19 cellular contexts compared by ENCODE assay signal in the genomic region with DNA sequence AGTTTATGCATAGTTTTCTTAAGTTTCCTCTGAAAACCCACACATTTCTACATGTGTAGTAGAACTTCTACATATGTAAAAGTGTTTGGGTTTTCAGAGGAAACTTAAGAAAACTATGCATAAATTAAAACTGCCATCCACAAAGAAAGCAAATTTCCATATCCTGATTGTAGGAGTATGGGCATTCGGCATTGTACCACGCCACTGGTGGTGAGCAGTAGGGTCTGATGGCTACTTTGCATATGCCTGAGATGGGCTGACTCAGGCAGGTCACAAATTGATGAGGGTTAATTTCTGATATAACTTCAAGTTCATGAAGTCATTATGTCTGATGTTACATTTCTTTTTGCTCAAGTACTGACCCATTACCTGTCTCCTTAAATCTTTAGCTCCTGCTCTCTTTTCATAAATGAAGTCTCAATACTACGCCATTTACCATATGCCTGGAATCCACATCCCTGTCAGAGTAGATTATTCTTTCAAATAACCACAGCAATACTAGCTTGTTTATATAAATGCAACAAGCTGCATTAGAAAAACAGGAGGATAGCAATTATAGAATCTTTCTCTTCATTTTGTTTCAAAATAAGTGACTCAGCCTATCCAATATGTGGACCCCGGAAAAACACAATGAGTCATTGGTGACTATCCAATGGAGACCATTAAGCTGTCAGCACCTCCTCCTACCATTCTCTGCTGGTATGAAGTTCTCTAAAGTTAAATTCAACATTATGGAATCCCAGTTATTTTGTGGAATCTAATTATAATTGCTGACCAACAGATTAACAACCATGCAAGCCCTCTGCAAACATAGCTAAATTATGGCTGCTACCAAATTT.
DNase-seq lines count a peak whose midpoint lies in the region; ATAC-seq and TF ChIP-seq lines count a peak whose summit lies in the region.
"Had no signal": no experiment of that assay in that cellular context is flagged by ENCODE, and none has a peak within 500 bp of the region (broad histone marks: within the 10 kb centered on the region; RNA-seq: fewer than 3 reads in every experiment).

No MANE protein-coding gene starts in this region.

- H3K9me3 ChIP-seq in GM23248 (ENCODE audit: low read depth) (no peaks in the 10 kb centered on the region), SK-N-SH (no peaks in the 10 kb centered on the region)
- H3K9me3 ChIP-seq: SJCRH30, spleen had no signal

- peak overlapping the region; percentile 38 for H3K27ac ChIP-seq in GM23248
- peak overlapping the region in 1 of 2 experiments; percentile 66; a peak in 3 of 4 replicates for H3K27ac ChIP-seq in SK-N-SH (ENCODE audit: low read depth in 2 of 2, low read length in 1 of 2)
- H3K27ac ChIP-seq: SJCRH30, spleen had no signal

- H3K79me2 ChIP-seq in GM23248 (ENCODE audit: insufficient read depth) (no peaks in the 10 kb centered on the region), SK-N-SH (ENCODE audit: insufficient read depth) (no peaks in the 10 kb centered on the region)

- in situ Hi-C loops in GM23248 (cut with MboI) = no loop called here

- H3K4me2 ChIP-seq in GM23248 (ENCODE audit: unreplicated experiment) = peak overlapping the region; percentile 35
- H3K4me2 ChIP-seq in SK-N-SH = no peak overlapping the region

- H3K27me3 Mint-ChIP-seq in activated naive CD8-positive, alpha-beta T cell treated with anti-CD3 and anti-CD28 coated beads, Interleukin-2, amount 50 U/mL, for 24 hours = peaks cover 2% of the 10 kb centered on the region

- TF ChIP-seq EP300 in SK-N-SH (IDR thresholded peaks at IDR 0.05; ENCODE audit: borderline replicate concordance in 1 of 2, low read depth in 1 of 2, low read length in 1 of 2) = peak; percentile 46 to 96

- H3K9me3 Mint-ChIP-seq in activated naive CD8-positive, alpha-beta T cell treated with anti-CD3 and anti-CD28 coated beads, Interleukin-2, amount 50 U/mL, for 24 hours = peaks cover 4% of the 10 kb centered on the region
- H3K9me3 Mint-ChIP-seq: activated T-helper 1 cell treated with anti-CD3 and anti-CD28 coated beads, Interleukin-12 subunit alpha, Interleukin-12 subunit beta, Interleukin-2, Interleukin-4 antibody, amounts not matched to agents 30 ng/mL and 10 ng/mL and 1 ng/mL, durations not matched to agents 14 hours and 24 hours and 36 hours had no signal

- H3K27me3 ChIP-seq in GM23248 (replicated peaks; ENCODE audit: insufficient read depth) (no peaks in the 10 kb centered on the region), SK-N-SH (ENCODE audit: insufficient read depth) (no peaks in the 10 kb centered on the region)
- H3K27me3 ChIP-seq: SJCRH30, spleen had no signal

- no peaks in the 10 kb centered on the region for H3K4me1 Mint-ChIP-seq in activated naive CD8-positive, alpha-beta T cell treated with anti-CD3 and anti-CD28 coated beads, Interleukin-2, amount 50 U/mL, for 24 hours
- H3K4me1 Mint-ChIP-seq: immature natural killer cell; naive thymus-derived CD8-positive, alpha-beta T cell had no signal

- WGBS in GM23248 (ENCODE audit: low coverage in 1 of 2, low lambda C conversion rate in 2 of 2, missing lambda C conversion rate in 2 of 2), 2 experiments = 47 to 52% methylated on average over 4 of the region's 4 CpGs
- 52% methylated on average over 4 of the region's 4 CpGs for WGBS in SK-N-SH (ENCODE audit: low lambda C conversion rate)

- no peak overlapping the region for H2AFZ ChIP-seq in GM23248
- no peak overlapping the region for H2AFZ ChIP-seq in SK-N-SH (ENCODE audit: low read depth)

- POLR2A ChIA-PET in SK-N-SH (lab: Yijun Ruan, JAX) = no interaction called here

- H3K4me3 ChIP-seq in GM23248 = no peak overlapping the region
- no peak overlapping the region for H3K4me3 ChIP-seq in SK-N-SH (ENCODE audit: low read depth in 2 of 2, low read length in 1 of 2)
- H3K4me3 ChIP-seq in retinal pigment epithelial cell (ENCODE audit: low read length) = no peak overlapping the region
- H3K4me3 ChIP-seq: SJCRH30, spleen had no signal

- H3K4me1 ChIP-seq in GM23248 (ENCODE audit: insufficient read depth) = peaks cover 45% of the 10 kb centered on the region
- H3K4me1 ChIP-seq in SK-N-SH (ENCODE audit: control insufficient read depth in 1 of 2, insufficient read depth in 2 of 2, low read depth in 1 of 2, low read length in 1 of 2) = no peaks in the 10 kb centered on the region; a peak in 1 of 4 replicates
- H3K4me1 ChIP-seq: spleen had no signal

- peak; percentile 93 for DNase-seq in GM23248
- DNase-seq in SK-N-SH = no peak
- peak; percentile 75 for DNase-seq in fibroblast of gingiva (ENCODE audit: low read depth)
- DNase-seq in retinal pigment epithelial cell (ENCODE audit: low read depth) = peak; percentile 86
- no peak for DNase-seq in NOMO-1 (lab: John Stamatoyannopoulos, UW; ENCODE audit: unreplicated experiment in 2 of 2)
- no peak for DNase-seq in activated gamma-delta T cell treated with Interleukin-2 at 50 U/mL for 16 hours
- no peak for DNase-seq in mucosa of gallbladder (ENCODE audit: low spot score)
- DNase-seq in activated naive CD8-positive, alpha-beta T cell treated with anti-CD3 and anti-CD28 coated beads, Interleukin-2, amount 50 U/mL, for 24 hours = no peak
- DNase-seq: activated CD4-positive, alpha-beta T cell treated with anti-CD3 and anti-CD28 coated beads for 1 hour; caudate nucleus; erythroblast; GOT3; immature natural killer cell; KG1; naive thymus-derived CD8-positive, alpha-beta T cell; NCI-H2081; SJCRH30; spleen had no signal

- H3F3A ChIP-seq in GM23248 (ENCODE audit: insufficient read depth) = peaks cover 27% of the 10 kb centered on the region
- peaks cover 18% of the 10 kb centered on the region for H3F3A ChIP-seq in SK-N-SH (replicated peaks; ENCODE audit: insufficient read depth)

- H3K9me2 ChIP-seq in GM23248 (ENCODE audit: insufficient read depth) (no peaks in the 10 kb centered on the region), SK-N-SH (no peaks in the 10 kb centered on the region)

- H3K4me3 Mint-ChIP-seq in activated naive CD8-positive, alpha-beta T cell treated with anti-CD3 and anti-CD28 coated beads, Interleukin-2, amount 50 U/mL, for 24 hours = no peak overlapping the region
- H3K4me3 Mint-ChIP-seq: activated T-helper 1 cell treated with anti-CD3 and anti-CD28 coated beads, Interleukin-12 subunit alpha, Interleukin-12 subunit beta, Interleukin-2, Interleukin-4 antibody, amounts not matched to agents 30 ng/mL and 10 ng/mL and 1 ng/mL, durations not matched to agents 14 hours and 24 hours and 36 hours; immature natural killer cell; naive thymus-derived CD8-positive, alpha-beta T cell had no signal

- H3K36me3 ChIP-seq in GM23248 (ENCODE audit: low read depth) (no peaks in the 10 kb centered on the region), SK-N-SH (replicated peaks in 1 of 2; ENCODE audit: control insufficient read depth in 1 of 2, insufficient read depth in 2 of 2, low read length in 1 of 2) (no peaks in the 10 kb centered on the region)
- H3K36me3 ChIP-seq: SJCRH30, spleen had no signal

- CTCF ChIA-PET in SK-N-SH (lab: Yijun Ruan, JAX) = no interaction called here

- H3K9ac ChIP-seq in GM23248 = no peak overlapping the region
- no peak overlapping the region for H3K9ac ChIP-seq in SK-N-SH

- H4K20me1 ChIP-seq in GM23248 (ENCODE audit: insufficient read depth) (no peaks in the 10 kb centered on the region), SK-N-SH (ENCODE audit: insufficient read depth) (no peaks in the 10 kb centered on the region)

- TF ChIP-seq RAD21 in SK-N-SH (IDR thresholded peaks at IDR 0.05; ENCODE audit: low read length) = no peak

- no peak overlapping the region for H3K27ac Mint-ChIP-seq in activated naive CD8-positive, alpha-beta T cell treated with anti-CD3 and anti-CD28 coated beads, Interleukin-2, amount 50 U/mL, for 24 hours
- H3K27ac Mint-ChIP-seq: activated T-helper 1 cell treated with anti-CD3 and anti-CD28 coated beads, Interleukin-12 subunit alpha, Interleukin-12 subunit beta, Interleukin-2, Interleukin-4 antibody, amounts not matched to agents 30 ng/mL and 10 ng/mL and 1 ng/mL, durations not matched to agents 14 hours and 24 hours and 36 hours; immature natural killer cell; naive thymus-derived CD8-positive, alpha-beta T cell had no signal

- ATAC-seq in activated naive CD8-positive, alpha-beta T cell treated with anti-CD3 and anti-CD28 coated beads, Interleukin-2, amount 50 U/mL, for 24 hours = no peak
- ATAC-seq: naive thymus-derived CD8-positive, alpha-beta T cell had no signal

- TF ChIP-seq CTCF in SK-N-SH (IDR thresholded peaks at IDR 0.05) (no peak), retinal pigment epithelial cell (conservative IDR thresholded peaks at IDR 0.05; ENCODE audit: low read depth, low read length) (no peak)

- no peaks in the 10 kb centered on the region for H3K36me3 Mint-ChIP-seq in activated naive CD8-positive, alpha-beta T cell treated with anti-CD3 and anti-CD28 coated beads, Interleukin-2, amount 50 U/mL, for 24 hours (ENCODE audit: low read depth)
- H3K36me3 Mint-ChIP-seq: immature natural killer cell had no signal

TF ChIP-seq in SK-N-SH, 30 proteins besides CTCF, POLR2A, EP300 and RAD21 (continues in another document):
- no peak for TF ChIP-seq TAF1 (IDR thresholded peaks at IDR 0.05; ENCODE audit: borderline replicate concordance, low read depth, low read length)
- peak; percentile 90 for TF ChIP-seq FOXM1 (IDR thresholded peaks at IDR 0.05; ENCODE audit: low read depth)
- peak; percentile 97 for TF ChIP-seq FOSL2 (IDR thresholded peaks at IDR 0.05; ENCODE audit: borderline replicate concordance, low read depth)
- TF ChIP-seq FOXJ3 (CRISPR knock-in tag; IDR thresholded peaks at IDR 0.05) = no peak
- peak; percentile 76 for TF ChIP-seq POLR2AphosphoS5 (IDR thresholded peaks at IDR 0.05; ENCODE audit: low read depth, low read length)
- peak; percentile 97 for TF ChIP-seq TEAD4 (IDR thresholded peaks at IDR 0.05; ENCODE audit: borderline replicate concordance, insufficient read depth)
- TF ChIP-seq MEF2A (IDR thresholded peaks at IDR 0.05; ENCODE audit: borderline replicate concordance, low read depth) = peak; percentile 58; the same call in 1 of the 2 replicates
- peak; percentile 96 for TF ChIP-seq TCF12 (IDR thresholded peaks at IDR 0.05)
- TF ChIP-seq, protein P1, sequence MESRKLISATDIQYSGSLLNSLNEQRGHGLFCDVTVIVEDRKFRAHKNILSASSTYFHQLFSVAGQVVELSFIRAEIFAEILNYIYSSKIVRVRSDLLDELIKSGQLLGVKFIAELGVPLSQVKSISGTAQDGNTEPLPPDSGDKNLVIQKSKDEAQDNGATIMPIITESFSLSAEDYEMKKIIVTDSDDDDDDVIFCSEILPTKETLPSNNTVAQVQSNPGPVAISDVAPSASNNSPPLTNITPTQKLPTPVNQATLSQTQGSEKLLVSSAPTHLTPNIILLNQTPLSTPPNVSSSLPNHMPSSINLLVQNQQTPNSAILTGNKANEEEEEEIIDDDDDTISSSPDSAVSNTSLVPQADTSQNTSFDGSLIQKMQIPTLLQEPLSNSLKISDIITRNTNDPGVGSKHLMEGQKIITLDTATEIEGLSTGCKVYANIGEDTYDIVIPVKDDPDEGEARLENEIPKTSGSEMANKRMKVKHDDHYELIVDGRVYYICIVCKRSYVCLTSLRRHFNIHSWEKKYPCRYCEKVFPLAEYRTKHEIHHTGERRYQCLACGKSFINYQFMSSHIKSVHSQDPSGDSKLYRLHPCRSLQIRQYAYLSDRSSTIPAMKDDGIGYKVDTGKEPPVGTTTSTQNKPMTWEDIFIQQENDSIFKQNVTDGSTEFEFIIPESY (IDR thresholded peaks at IDR 0.05; ENCODE audit: borderline replicate concordance, low read depth) = peak; percentile 69; the same call in 1 of the 2 replicates

Comparison
In these comparisons a context has a peak if more than half of its experiments do, and no peak if none do; other contexts are left out.
1. DNase-seq: peak in GM23248 (single experiment), fibroblast of gingiva (single experiment) and retinal pigment epithelial cell (single experiment); none in SK-N-SH (single experiment), NOMO-1 (0 of 2), activated gamma-delta T cell treated with Interleukin-2 at 50 U/mL for 16 hours (single experiment), mucosa of gallbladder (single experiment) and activated naive CD8-positive, alpha-beta T cell treated with anti-CD3 and anti-CD28 coated beads, Interleukin-2, amount 50 U/mL, for 24 hours (single experiment).